ENCODE assay signal across 21 cellular contexts in genomic region chr22:19351604-19352003, GRCh38.
"Had no signal": no experiment of that assay in that cellular context is flagged by ENCODE, and none has a peak within 500 bp of the region (broad histone marks: within the 10 kb centered on the region; RNA-seq: fewer than 3 reads in every experiment).

No MANE protein-coding gene starts in this region.

- H3K4me2 ChIP-seq: hepatocyte, neural progenitor cell had no signal

- H3K9me3 ChIP-seq: mucosa of descending colon, ovary, right atrium auricular region, sigmoid colon, suprapubic skin, tibial artery, upper lobe of left lung, uterus had no signal

- H2AFZ ChIP-seq: hepatocyte, neural progenitor cell had no signal

- H3K4me3 Mint-ChIP-seq: dendritic cell treated with granulocyte-macrophage colony-stimulating factor and Interleukin-4, amounts not matched to agents 40 ng/mL and 50 ng/mL, for 4 days; natural killer cell; neural progenitor cell had no signal

- H3K4me1 Mint-ChIP-seq: neural progenitor cell had no signal

- H3K79me2 ChIP-seq: hepatocyte had no signal

- ATAC-seq: foreskin keratinocyte, left cardiac atrium, left ventricle myocardium superior, mucosa of descending colon, natural killer cell had no signal

- H3K27ac ChIP-seq: foreskin keratinocyte, hepatocyte, neural progenitor cell, ovary, right atrium auricular region, sigmoid colon, skin epidermis, suprapubic skin, tibial artery, upper lobe of left lung, uterus had no signal

- H3K4me3 ChIP-seq: hepatocyte, lung, mucosa of descending colon, neural progenitor cell, ovary, right atrium auricular region, sigmoid colon, skin epidermis, suprapubic skin, tibial artery, upper lobe of left lung, uterus had no signal

- H3K27me3 Mint-ChIP-seq: dendritic cell treated with granulocyte-macrophage colony-stimulating factor and Interleukin-4, amounts not matched to agents 40 ng/mL and 50 ng/mL, for 4 days had no signal

- H3K27me3 ChIP-seq: foreskin keratinocyte, hepatocyte, neural progenitor cell, ovary, right atrium auricular region, sigmoid colon, suprapubic skin, tibial artery, upper lobe of left lung, uterus had no signal

- H3K27ac Mint-ChIP-seq: dendritic cell treated with granulocyte-macrophage colony-stimulating factor and Interleukin-4, amounts not matched to agents 40 ng/mL and 50 ng/mL, for 4 days; neural progenitor cell had no signal

- DNase-seq: erythroblast; foreskin keratinocyte; kidney; left cardiac atrium; left ventricle myocardium superior; mucosa of descending colon; natural killer cell; nucleus accumbens; ovary; sigmoid colon; stimulated activated naive CD4-positive, alpha-beta T cell treated with Interleukin-2 at 50 U/mL for 16 hours; tibial artery; uterus had no signal

- H3K9me3 Mint-ChIP-seq: dendritic cell treated with granulocyte-macrophage colony-stimulating factor and Interleukin-4, amounts not matched to agents 40 ng/mL and 50 ng/mL, for 4 days; natural killer cell; neural progenitor cell had no signal

- H3K4me1 ChIP-seq: foreskin keratinocyte, neural progenitor cell, right atrium auricular region, sigmoid colon, suprapubic skin, tibial artery, upper lobe of left lung, uterus had no signal

- H3K9ac ChIP-seq: neural progenitor cell had no signal

- H3K36me3 ChIP-seq: neural progenitor cell, uterus had no signal
